Comparison of ENCODE assay signal across 1 cellular context in the genomic region with DNA sequence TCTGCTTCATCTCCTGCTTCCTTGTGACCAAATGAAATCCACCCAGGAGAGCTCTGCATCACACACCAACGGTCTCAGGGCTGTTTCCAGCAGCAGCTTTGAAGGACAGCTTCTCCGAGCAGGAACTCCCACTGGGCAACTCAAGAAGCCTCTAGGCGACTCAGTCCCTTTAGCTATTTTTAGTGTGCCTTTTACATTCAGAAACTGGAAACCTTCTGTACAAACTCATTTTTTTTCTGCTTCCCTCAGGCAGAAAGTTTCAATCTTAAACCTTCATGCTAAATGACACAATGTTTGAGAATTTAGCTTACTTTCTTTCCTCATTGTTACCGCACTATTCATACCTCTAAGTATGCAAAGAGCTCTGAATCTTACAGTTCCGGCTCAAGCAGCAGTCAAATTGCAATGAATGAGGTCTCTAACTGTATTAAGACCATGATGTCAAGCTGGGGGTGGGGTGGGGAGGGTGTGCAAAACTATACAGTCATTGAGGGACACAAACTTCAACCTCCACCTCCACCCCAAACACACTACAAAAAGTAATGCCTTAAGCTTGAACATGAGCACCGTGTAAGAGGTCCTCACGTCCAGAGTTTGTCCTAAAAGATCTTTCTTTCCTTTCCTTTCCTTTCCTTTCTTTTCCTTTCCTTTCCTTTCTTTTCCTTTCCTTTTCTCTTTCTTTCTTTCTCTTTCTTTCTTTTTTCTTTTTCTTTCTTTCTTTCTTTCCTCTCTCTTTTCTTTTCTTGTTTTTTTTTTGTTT.
TF ChIP-seq lines count a peak whose summit lies in the region.

No MANE protein-coding gene starts in this region.

TF ChIP-seq in K562, 482 proteins besides CTCF, POLR2A, EP300 and RAD21 (continued from another document and continues in another):
- TF ChIP-seq E4F1 (CRISPR knock-in tag; IDR thresholded peaks at IDR 0.05; ENCODE audit: borderline replicate concordance) (no peak), GABPB2 (CRISPR knock-in tag; conservative IDR thresholded peaks at IDR 0.05) (no peak), ZBTB12 (CRISPR knock-in tag; IDR thresholded peaks at IDR 0.05) (no peak), SNIP1 (IDR thresholded peaks at IDR 0.05; ENCODE audit: low read depth) (no peak), EGR1 (conservative IDR thresholded peaks at IDR 0.05) (no peak), NR2F6 (CRISPR knock-in tag; IDR thresholded peaks at IDR 0.05) (no peak), ZNF57 (CRISPR knock-in tag; IDR thresholded peaks at IDR 0.05) (no peak), ZEB2 (IDR thresholded peaks at IDR 0.05) (no peak), TCF3 (CRISPR knock-in tag; IDR thresholded peaks at IDR 0.05) (no peak), ZBTB26 (CRISPR knock-in tag; IDR thresholded peaks at IDR 0.05) (no peak), MXI1 (IDR thresholded peaks at IDR 0.05; ENCODE audit: low read depth, low read length) (no peak), MTA3 (IDR thresholded peaks at IDR 0.05; ENCODE audit: borderline replicate concordance) (no peak), ELF2 (CRISPR knock-in tag; IDR thresholded peaks at IDR 0.05) (no peak), TOE1 (IDR thresholded peaks at IDR 0.05; ENCODE audit: borderline replicate concordance) (0 out of 2 replicates have a peak, but pooled peaks have one; percentile 29), TOE1 (CRISPR knock-in tag; IDR thresholded peaks at IDR 0.05; ENCODE audit: borderline replicate concordance, low read depth) (no peak), ARHGAP35 (IDR thresholded peaks at IDR 0.05; ENCODE audit: partially characterized antibody) (peak; percentile 50), DNMT1 (IDR thresholded peaks at IDR 0.05) (no peak), ZKSCAN8 (CRISPR knock-in tag; IDR thresholded peaks at IDR 0.05) (no peak), TSC22D4 (tag; IDR thresholded peaks at IDR 0.05) (no peak), POLR2AphosphoS5 (IDR thresholded peaks at IDR 0.05; ENCODE audit: control insufficient read depth, insufficient read depth, low read depth, low read length) (no peak), PURB (CRISPR knock-in tag; IDR thresholded peaks at IDR 0.05; ENCODE audit: low read depth) (no peak), BHLHE40 (IDR thresholded peaks at IDR 0.05; ENCODE audit: low read length) (no peak), ZNF239 (CRISPR knock-in tag; IDR thresholded peaks at IDR 0.05) (no peak), SMAD1 (IDR thresholded peaks at IDR 0.05; ENCODE audit: low read depth, low read length, partially characterized antibody) (no peak), NRF1 (conservative IDR thresholded peaks at IDR 0.05 in 1 of 2, IDR thresholded peaks at IDR 0.05 in 1 of 2) (no peak; a peak in 1 of 4 replicates), ZNF277 (CRISPR knock-in tag; IDR thresholded peaks at IDR 0.05; ENCODE audit: borderline replicate concordance) (no peak), PHB (CRISPR knock-in tag; IDR thresholded peaks at IDR 0.05) (no peak), HDAC1 (IDR thresholded peaks at IDR 0.05) (0 out of 4 replicates have a peak, but pooled peaks of 1 of the 2 experiments have one; percentile 19), SOX6 (IDR thresholded peaks at IDR 0.05) (no peak), SMAD3 (CRISPR knock-in tag; conservative IDR thresholded peaks at IDR 0.05) (no peak), TEAD4 (IDR thresholded peaks at IDR 0.05; ENCODE audit: low read length) (no peak), TEAD4 (CRISPR knock-in tag; IDR thresholded peaks at IDR 0.05; ENCODE audit: borderline replicate concordance) (no peak), BRF1 (IDR thresholded peaks at IDR 0.05; ENCODE audit: borderline replicate concordance, extremely low read depth, insufficient read length) (no peak)
- TF ChIP-seq, protein P1, sequence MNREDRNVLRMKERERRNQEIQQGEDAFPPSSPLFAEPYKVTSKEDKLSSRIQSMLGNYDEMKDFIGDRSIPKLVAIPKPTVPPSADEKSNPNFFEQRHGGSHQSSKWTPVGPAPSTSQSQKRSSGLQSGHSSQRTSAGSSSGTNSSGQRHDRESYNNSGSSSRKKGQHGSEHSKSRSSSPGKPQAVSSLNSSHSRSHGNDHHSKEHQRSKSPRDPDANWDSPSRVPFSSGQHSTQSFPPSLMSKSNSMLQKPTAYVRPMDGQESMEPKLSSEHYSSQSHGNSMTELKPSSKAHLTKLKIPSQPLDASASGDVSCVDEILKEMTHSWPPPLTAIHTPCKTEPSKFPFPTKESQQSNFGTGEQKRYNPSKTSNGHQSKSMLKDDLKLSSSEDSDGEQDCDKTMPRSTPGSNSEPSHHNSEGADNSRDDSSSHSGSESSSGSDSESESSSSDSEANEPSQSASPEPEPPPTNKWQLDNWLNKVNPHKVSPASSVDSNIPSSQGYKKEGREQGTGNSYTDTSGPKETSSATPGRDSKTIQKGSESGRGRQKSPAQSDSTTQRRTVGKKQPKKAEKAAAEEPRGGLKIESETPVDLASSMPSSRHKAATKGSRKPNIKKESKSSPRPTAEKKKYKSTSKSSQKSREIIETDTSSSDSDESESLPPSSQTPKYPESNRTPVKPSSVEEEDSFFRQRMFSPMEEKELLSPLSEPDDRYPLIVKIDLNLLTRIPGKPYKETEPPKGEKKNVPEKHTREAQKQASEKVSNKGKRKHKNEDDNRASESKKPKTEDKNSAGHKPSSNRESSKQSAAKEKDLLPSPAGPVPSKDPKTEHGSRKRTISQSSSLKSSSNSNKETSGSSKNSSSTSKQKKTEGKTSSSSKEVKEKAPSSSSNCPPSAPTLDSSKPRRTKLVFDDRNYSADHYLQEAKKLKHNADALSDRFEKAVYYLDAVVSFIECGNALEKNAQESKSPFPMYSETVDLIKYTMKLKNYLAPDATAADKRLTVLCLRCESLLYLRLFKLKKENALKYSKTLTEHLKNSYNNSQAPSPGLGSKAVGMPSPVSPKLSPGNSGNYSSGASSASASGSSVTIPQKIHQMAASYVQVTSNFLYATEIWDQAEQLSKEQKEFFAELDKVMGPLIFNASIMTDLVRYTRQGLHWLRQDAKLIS (CRISPR knock-in tag; IDR thresholded peaks at IDR 0.05), result no peak
- TF ChIP-seq, protein P2, sequence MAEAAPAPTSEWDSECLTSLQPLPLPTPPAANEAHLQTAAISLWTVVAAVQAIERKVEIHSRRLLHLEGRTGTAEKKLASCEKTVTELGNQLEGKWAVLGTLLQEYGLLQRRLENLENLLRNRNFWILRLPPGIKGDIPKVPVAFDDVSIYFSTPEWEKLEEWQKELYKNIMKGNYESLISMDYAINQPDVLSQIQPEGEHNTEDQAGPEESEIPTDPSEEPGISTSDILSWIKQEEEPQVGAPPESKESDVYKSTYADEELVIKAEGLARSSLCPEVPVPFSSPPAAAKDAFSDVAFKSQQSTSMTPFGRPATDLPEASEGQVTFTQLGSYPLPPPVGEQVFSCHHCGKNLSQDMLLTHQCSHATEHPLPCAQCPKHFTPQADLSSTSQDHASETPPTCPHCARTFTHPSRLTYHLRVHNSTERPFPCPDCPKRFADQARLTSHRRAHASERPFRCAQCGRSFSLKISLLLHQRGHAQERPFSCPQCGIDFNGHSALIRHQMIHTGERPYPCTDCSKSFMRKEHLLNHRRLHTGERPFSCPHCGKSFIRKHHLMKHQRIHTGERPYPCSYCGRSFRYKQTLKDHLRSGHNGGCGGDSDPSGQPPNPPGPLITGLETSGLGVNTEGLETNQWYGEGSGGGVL (CRISPR knock-in tag; IDR thresholded peaks at IDR 0.05), result no peak
- TF ChIP-seq, protein P3, sequence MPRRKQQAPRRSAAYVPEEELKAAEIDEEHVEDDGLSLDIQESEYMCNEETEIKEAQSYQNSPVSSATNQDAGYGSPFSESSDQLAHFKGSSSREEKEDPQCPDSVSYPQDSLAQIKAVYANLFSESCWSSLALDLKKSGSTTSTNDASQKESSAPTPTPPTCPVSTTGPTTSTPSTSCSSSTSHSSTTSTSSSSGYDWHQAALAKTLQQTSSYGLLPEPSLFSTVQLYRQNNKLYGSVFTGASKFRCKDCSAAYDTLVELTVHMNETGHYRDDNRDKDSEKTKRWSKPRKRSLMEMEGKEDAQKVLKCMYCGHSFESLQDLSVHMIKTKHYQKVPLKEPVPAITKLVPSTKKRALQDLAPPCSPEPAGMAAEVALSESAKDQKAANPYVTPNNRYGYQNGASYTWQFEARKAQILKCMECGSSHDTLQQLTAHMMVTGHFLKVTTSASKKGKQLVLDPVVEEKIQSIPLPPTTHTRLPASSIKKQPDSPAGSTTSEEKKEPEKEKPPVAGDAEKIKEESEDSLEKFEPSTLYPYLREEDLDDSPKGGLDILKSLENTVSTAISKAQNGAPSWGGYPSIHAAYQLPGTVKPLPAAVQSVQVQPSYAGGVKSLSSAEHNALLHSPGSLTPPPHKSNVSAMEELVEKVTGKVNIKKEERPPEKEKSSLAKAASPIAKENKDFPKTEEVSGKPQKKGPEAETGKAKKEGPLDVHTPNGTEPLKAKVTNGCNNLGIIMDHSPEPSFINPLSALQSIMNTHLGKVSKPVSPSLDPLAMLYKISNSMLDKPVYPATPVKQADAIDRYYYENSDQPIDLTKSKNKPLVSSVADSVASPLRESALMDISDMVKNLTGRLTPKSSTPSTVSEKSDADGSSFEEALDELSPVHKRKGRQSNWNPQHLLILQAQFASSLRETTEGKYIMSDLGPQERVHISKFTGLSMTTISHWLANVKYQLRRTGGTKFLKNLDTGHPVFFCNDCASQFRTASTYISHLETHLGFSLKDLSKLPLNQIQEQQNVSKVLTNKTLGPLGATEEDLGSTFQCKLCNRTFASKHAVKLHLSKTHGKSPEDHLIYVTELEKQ (CRISPR knock-in tag; IDR thresholded peaks at IDR 0.05), result no peak
- TF ChIP-seq, protein P4, sequence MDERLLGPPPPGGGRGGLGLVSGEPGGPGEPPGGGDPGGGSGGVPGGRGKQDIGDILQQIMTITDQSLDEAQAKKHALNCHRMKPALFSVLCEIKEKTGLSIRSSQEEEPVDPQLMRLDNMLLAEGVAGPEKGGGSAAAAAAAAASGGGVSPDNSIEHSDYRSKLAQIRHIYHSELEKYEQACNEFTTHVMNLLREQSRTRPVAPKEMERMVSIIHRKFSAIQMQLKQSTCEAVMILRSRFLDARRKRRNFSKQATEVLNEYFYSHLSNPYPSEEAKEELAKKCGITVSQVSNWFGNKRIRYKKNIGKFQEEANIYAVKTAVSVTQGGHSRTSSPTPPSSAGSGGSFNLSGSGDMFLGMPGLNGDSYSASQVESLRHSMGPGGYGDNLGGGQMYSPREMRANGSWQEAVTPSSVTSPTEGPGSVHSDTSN (CRISPR knock-in tag; IDR thresholded peaks at IDR 0.05; ENCODE audit: low read depth), result no peak
- TF ChIP-seq, protein P4 (tag; conservative IDR thresholded peaks at IDR 0.05; ENCODE audit: low read depth), result no peak
- TF ChIP-seq, protein P5, sequence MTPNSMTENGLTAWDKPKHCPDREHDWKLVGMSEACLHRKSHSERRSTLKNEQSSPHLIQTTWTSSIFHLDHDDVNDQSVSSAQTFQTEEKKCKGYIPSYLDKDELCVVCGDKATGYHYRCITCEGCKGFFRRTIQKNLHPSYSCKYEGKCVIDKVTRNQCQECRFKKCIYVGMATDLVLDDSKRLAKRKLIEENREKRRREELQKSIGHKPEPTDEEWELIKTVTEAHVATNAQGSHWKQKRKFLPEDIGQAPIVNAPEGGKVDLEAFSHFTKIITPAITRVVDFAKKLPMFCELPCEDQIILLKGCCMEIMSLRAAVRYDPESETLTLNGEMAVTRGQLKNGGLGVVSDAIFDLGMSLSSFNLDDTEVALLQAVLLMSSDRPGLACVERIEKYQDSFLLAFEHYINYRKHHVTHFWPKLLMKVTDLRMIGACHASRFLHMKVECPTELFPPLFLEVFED (CRISPR knock-in tag; conservative IDR thresholded peaks at IDR 0.05), result peak; percentile 29; the same call in 1 of the 2 replicates
